In genomic region chr21:41374177-41374712, GRCh38 we compare ENCODE assay signal across 24 cellular contexts. TPM values are rescaled to one million over a fixed set of nuclear protein-coding genes. Genes with fewer than 3 reads are reported as not detected.
"Had no signal": no experiment of that assay in that cellular context is flagged by ENCODE, and none has a peak within 500 bp of the region (broad histone marks: within the 10 kb centered on the region; RNA-seq: fewer than 3 reads in every experiment).

No MANE protein-coding gene starts in this region.

- ATAC-seq: body of pancreas; left lung; naive thymus-derived CD4-positive, alpha-beta T cell; T-cell had no signal

- FAIRE-seq: TTC549 had no signal

- H3K9me3 ChIP-seq: body of pancreas, left lung, upper lobe of left lung had no signal

- H3K36me3 ChIP-seq: cardiac muscle cell had no signal

- H3K27me3 ChIP-seq: body of pancreas, upper lobe of left lung had no signal

- H3K4me3 ChIP-seq: body of pancreas, cardiac muscle cell, left lung, lung, upper lobe of left lung had no signal

- DNase-seq: activated CD4-positive, alpha-beta T cell treated with anti-CD3 and anti-CD28 coated beads, Interleukin-2, amount 10 ng/mL, durations not matched to agents 24 days and 14 days; activated effector memory CD4-positive, alpha-beta T cell treated with Interleukin-2 at 50 U/mL for 16 hours; activated naive CD4-positive, alpha-beta T cell treated with anti-CD3 and anti-CD28 coated beads, Interleukin-2, amount 10 ng/mL, durations not matched to agents 7 days and 5 days; activated naive CD8-positive, alpha-beta T cell treated with anti-CD3 and anti-CD28 coated beads, Interleukin-2, amount 50 U/mL, for 24 hours; activated T-cell treated with anti-CD3 and anti-CD28 coated beads, Interleukin-2, amount 50 U/mL, for 48 hours; anterior cingulate cortex; body of pancreas; effector CD4-positive, alpha-beta T cell; foreskin melanocyte; immature natural killer cell; kidney glomerular epithelial cell; left lung; naive thymus-derived CD4-positive, alpha-beta T cell; retina; stimulated activated CD4-positive, alpha-beta T cell treated with anti-CD3 and anti-CD28 coated beads, Interleukin-4, amount 100 ng/mL, for 1 hour; stimulated activated naive CD4-positive, alpha-beta T cell treated with Interleukin-2 at 50 U/mL for 16 hours had no signal

- H3K27ac ChIP-seq: body of pancreas, cardiac muscle cell, left lung, upper lobe of left lung had no signal

RNA-seq across cellular contexts. Expression of gene MX2, which starts 12.4 kb away (rescaled TPM):
- total RNA-seq: neural crest cell had no signal

RNA-seq across cellular contexts. Expression of gene MX1, which starts 51.8 kb away (rescaled TPM):
- total RNA-seq: cardiac muscle cell had no signal
- polyA plus RNA-seq: cardiac muscle cell had no signal

RNA-seq across cellular contexts. Expression of gene FAM3B, which starts 57.6 kb away (rescaled TPM):
- total RNA-seq: activated CD4-positive, alpha-beta T cell treated with anti-CD3 and anti-CD28 coated beads, Interleukin-2, amount 10 ng/mL, durations not matched to agents 24 days and 14 days; cardiac muscle cell; cerebellum; naive thymus-derived CD4-positive, alpha-beta T cell; osteoblast; T-cell had no signal
- polyA plus RNA-seq: cardiac muscle cell; immature natural killer cell; naive thymus-derived CD4-positive, alpha-beta T cell had no signal
